ENCODE assay signal across 2 cellular contexts in the genomic region with DNA sequence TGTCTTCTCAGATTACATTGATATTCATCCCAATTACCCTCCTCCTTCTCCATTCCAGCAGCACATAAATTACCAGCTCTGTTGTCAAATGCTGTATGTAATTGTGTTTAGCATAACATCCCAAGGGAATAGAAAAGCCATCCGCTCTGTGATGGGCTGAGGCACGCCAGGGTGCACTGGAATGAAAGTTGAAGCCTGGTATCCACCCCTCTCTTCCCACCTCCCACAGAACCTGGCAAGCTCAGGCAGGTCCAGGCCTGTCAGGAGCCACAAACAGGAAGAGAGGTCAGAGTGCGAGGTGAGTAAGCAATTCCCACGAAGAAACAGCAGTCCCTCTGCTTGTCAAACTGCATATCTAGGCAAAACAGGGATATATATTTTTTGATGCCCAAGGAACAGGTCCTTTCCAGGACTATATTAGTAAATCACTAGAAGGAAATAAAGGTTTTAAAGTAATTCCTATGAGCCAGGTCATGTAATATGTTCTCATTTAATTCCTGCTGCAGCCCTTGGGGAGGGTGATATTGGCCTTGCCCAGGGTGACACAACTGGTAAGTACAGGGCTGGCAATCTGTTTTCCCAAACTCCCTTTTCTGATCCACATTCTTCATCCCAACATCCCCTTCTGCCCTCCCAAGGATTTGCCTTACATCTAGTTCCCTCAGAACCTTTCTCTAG.
TF ChIP-seq lines count a peak whose summit lies in the region.

No MANE protein-coding gene starts in this region.

TF ChIP-seq in WTC11, 78 proteins besides CTCF, POLR2A, EP300 and RAD21 (continues in another document):
- TF ChIP-seq, protein P1, sequence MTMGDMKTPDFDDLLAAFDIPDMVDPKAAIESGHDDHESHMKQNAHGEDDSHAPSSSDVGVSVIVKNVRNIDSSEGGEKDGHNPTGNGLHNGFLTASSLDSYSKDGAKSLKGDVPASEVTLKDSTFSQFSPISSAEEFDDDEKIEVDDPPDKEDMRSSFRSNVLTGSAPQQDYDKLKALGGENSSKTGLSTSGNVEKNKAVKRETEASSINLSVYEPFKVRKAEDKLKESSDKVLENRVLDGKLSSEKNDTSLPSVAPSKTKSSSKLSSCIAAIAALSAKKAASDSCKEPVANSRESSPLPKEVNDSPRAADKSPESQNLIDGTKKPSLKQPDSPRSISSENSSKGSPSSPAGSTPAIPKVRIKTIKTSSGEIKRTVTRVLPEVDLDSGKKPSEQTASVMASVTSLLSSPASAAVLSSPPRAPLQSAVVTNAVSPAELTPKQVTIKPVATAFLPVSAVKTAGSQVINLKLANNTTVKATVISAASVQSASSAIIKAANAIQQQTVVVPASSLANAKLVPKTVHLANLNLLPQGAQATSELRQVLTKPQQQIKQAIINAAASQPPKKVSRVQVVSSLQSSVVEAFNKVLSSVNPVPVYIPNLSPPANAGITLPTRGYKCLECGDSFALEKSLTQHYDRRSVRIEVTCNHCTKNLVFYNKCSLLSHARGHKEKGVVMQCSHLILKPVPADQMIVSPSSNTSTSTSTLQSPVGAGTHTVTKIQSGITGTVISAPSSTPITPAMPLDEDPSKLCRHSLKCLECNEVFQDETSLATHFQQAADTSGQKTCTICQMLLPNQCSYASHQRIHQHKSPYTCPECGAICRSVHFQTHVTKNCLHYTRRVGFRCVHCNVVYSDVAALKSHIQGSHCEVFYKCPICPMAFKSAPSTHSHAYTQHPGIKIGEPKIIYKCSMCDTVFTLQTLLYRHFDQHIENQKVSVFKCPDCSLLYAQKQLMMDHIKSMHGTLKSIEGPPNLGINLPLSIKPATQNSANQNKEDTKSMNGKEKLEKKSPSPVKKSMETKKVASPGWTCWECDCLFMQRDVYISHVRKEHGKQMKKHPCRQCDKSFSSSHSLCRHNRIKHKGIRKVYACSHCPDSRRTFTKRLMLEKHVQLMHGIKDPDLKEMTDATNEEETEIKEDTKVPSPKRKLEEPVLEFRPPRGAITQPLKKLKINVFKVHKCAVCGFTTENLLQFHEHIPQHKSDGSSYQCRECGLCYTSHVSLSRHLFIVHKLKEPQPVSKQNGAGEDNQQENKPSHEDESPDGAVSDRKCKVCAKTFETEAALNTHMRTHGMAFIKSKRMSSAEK (CRISPR knock-in tag; IDR thresholded peaks at IDR 0.05; ENCODE audit: borderline replicate concordance), result no peak
- TF ChIP-seq CREB1 (CRISPR knock-in tag; IDR thresholded peaks at IDR 0.05) (no peak), FOXP1 (CRISPR knock-in tag; IDR thresholded peaks at IDR 0.05; ENCODE audit: borderline replicate concordance) (no peak), RORB (CRISPR knock-in tag; IDR thresholded peaks at IDR 0.05) (no peak), NR3C1 (CRISPR knock-in tag; conservative IDR thresholded peaks at IDR 0.05; ENCODE audit: low read depth) (no peak), KAT7 (CRISPR knock-in tag; IDR thresholded peaks at IDR 0.05; ENCODE audit: borderline replicate concordance) (no peak), FOXJ3 (CRISPR knock-in tag; IDR thresholded peaks at IDR 0.05; ENCODE audit: borderline replicate concordance) (no peak), OVOL2 (CRISPR knock-in tag; IDR thresholded peaks at IDR 0.05; ENCODE audit: borderline replicate concordance) (no peak), ZBTB21 (CRISPR knock-in tag; IDR thresholded peaks at IDR 0.05; ENCODE audit: borderline replicate concordance) (no peak)
- TF ChIP-seq, protein P2, sequence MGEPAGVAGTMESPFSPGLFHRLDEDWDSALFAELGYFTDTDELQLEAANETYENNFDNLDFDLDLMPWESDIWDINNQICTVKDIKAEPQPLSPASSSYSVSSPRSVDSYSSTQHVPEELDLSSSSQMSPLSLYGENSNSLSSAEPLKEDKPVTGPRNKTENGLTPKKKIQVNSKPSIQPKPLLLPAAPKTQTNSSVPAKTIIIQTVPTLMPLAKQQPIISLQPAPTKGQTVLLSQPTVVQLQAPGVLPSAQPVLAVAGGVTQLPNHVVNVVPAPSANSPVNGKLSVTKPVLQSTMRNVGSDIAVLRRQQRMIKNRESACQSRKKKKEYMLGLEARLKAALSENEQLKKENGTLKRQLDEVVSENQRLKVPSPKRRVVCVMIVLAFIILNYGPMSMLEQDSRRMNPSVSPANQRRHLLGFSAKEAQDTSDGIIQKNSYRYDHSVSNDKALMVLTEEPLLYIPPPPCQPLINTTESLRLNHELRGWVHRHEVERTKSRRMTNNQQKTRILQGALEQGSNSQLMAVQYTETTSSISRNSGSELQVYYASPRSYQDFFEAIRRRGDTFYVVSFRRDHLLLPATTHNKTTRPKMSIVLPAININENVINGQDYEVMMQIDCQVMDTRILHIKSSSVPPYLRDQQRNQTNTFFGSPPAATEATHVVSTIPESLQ (CRISPR knock-in tag; IDR thresholded peaks at IDR 0.05), result no peak
- TF ChIP-seq, protein P3, sequence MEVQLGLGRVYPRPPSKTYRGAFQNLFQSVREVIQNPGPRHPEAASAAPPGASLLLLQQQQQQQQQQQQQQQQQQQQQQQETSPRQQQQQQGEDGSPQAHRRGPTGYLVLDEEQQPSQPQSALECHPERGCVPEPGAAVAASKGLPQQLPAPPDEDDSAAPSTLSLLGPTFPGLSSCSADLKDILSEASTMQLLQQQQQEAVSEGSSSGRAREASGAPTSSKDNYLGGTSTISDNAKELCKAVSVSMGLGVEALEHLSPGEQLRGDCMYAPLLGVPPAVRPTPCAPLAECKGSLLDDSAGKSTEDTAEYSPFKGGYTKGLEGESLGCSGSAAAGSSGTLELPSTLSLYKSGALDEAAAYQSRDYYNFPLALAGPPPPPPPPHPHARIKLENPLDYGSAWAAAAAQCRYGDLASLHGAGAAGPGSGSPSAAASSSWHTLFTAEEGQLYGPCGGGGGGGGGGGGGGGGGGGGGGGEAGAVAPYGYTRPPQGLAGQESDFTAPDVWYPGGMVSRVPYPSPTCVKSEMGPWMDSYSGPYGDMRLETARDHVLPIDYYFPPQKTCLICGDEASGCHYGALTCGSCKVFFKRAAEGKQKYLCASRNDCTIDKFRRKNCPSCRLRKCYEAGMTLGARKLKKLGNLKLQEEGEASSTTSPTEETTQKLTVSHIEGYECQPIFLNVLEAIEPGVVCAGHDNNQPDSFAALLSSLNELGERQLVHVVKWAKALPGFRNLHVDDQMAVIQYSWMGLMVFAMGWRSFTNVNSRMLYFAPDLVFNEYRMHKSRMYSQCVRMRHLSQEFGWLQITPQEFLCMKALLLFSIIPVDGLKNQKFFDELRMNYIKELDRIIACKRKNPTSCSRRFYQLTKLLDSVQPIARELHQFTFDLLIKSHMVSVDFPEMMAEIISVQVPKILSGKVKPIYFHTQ (CRISPR knock-in tag; IDR thresholded peaks at IDR 0.05), result no peak
- TF ChIP-seq, protein P4, sequence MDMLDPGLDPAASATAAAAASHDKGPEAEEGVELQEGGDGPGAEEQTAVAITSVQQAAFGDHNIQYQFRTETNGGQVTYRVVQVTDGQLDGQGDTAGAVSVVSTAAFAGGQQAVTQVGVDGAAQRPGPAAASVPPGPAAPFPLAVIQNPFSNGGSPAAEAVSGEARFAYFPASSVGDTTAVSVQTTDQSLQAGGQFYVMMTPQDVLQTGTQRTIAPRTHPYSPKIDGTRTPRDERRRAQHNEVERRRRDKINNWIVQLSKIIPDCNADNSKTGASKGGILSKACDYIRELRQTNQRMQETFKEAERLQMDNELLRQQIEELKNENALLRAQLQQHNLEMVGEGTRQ (CRISPR knock-in tag; IDR thresholded peaks at IDR 0.05), result no peak

TF ChIP-seq in HepG2, 621 proteins besides CTCF, POLR2A, EP300 and RAD21 (continued from another document and continues in another):
- TF ChIP-seq, protein P5, sequence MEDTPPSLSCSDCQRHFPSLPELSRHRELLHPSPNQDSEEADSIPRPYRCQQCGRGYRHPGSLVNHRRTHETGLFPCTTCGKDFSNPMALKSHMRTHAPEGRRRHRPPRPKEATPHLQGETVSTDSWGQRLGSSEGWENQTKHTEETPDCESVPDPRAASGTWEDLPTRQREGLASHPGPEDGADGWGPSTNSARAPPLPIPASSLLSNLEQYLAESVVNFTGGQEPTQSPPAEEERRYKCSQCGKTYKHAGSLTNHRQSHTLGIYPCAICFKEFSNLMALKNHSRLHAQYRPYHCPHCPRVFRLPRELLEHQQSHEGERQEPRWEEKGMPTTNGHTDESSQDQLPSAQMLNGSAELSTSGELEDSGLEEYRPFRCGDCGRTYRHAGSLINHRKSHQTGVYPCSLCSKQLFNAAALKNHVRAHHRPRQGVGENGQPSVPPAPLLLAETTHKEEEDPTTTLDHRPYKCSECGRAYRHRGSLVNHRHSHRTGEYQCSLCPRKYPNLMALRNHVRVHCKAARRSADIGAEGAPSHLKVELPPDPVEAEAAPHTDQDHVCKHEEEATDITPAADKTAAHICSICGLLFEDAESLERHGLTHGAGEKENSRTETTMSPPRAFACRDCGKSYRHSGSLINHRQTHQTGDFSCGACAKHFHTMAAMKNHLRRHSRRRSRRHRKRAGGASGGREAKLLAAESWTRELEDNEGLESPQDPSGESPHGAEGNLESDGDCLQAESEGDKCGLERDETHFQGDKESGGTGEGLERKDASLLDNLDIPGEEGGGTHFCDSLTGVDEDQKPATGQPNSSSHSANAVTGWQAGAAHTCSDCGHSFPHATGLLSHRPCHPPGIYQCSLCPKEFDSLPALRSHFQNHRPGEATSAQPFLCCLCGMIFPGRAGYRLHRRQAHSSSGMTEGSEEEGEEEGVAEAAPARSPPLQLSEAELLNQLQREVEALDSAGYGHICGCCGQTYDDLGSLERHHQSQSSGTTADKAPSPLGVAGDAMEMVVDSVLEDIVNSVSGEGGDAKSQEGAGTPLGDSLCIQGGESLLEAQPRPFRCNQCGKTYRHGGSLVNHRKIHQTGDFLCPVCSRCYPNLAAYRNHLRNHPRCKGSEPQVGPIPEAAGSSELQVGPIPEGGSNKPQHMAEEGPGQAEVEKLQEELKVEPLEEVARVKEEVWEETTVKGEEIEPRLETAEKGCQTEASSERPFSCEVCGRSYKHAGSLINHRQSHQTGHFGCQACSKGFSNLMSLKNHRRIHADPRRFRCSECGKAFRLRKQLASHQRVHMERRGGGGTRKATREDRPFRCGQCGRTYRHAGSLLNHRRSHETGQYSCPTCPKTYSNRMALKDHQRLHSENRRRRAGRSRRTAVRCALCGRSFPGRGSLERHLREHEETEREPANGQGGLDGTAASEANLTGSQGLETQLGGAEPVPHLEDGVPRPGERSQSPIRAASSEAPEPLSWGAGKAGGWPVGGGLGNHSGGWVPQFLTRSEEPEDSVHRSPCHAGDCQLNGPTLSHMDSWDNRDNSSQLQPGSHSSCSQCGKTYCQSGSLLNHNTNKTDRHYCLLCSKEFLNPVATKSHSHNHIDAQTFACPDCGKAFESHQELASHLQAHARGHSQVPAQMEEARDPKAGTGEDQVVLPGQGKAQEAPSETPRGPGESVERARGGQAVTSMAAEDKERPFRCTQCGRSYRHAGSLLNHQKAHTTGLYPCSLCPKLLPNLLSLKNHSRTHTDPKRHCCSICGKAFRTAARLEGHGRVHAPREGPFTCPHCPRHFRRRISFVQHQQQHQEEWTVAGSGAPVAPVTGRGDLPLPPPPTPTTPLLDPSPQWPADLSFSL (CRISPR knock-in tag; IDR thresholded peaks at IDR 0.05), result no peak
- TF ChIP-seq PHF5A (CRISPR knock-in tag; IDR thresholded peaks at IDR 0.05; ENCODE audit: low read depth, unreplicated experiment), result no peak
- no peak for TF ChIP-seq ZEB1 (IDR thresholded peaks at IDR 0.05; ENCODE audit: insufficient replicate concordance, low read depth)
- TF ChIP-seq, protein P6, sequence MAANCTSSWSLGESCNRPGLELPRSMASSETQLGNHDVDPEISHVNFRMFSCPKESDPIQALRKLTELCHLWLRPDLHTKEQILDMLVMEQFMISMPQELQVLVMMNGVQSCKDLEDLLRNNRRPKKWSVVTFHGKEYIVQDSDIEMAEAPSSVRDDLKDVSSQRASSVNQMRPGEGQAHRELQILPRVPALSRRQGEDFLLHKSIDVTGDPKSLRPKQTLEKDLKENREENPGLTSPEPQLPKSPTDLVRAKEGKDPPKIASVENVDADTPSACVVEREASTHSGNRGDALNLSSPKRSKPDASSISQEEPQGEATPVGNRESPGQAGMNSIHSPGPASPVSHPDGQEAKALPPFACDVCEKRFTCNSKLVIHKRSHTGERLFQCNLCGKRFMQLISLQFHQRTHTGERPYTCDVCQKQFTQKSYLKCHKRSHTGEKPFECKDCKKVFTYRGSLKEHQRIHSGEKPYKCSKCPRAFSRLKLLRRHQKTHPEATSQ (CRISPR knock-in tag; IDR thresholded peaks at IDR 0.05; ENCODE audit: borderline replicate concordance), result no peak
- no peak for TF ChIP-seq POLR2AphosphoS5 (IDR thresholded peaks at IDR 0.05; ENCODE audit: low read depth, low read length)
- TF ChIP-seq, protein P7, sequence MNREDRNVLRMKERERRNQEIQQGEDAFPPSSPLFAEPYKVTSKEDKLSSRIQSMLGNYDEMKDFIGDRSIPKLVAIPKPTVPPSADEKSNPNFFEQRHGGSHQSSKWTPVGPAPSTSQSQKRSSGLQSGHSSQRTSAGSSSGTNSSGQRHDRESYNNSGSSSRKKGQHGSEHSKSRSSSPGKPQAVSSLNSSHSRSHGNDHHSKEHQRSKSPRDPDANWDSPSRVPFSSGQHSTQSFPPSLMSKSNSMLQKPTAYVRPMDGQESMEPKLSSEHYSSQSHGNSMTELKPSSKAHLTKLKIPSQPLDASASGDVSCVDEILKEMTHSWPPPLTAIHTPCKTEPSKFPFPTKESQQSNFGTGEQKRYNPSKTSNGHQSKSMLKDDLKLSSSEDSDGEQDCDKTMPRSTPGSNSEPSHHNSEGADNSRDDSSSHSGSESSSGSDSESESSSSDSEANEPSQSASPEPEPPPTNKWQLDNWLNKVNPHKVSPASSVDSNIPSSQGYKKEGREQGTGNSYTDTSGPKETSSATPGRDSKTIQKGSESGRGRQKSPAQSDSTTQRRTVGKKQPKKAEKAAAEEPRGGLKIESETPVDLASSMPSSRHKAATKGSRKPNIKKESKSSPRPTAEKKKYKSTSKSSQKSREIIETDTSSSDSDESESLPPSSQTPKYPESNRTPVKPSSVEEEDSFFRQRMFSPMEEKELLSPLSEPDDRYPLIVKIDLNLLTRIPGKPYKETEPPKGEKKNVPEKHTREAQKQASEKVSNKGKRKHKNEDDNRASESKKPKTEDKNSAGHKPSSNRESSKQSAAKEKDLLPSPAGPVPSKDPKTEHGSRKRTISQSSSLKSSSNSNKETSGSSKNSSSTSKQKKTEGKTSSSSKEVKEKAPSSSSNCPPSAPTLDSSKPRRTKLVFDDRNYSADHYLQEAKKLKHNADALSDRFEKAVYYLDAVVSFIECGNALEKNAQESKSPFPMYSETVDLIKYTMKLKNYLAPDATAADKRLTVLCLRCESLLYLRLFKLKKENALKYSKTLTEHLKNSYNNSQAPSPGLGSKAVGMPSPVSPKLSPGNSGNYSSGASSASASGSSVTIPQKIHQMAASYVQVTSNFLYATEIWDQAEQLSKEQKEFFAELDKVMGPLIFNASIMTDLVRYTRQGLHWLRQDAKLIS (CRISPR knock-in tag; IDR thresholded peaks at IDR 0.05), result no peak
- TF ChIP-seq CC2D1A (CRISPR knock-in tag; IDR thresholded peaks at IDR 0.05), result no peak
- TF ChIP-seq GABPA (IDR thresholded peaks at IDR 0.05; ENCODE audit: low read depth, low read length), result no peak
- peak; percentile 59 for TF ChIP-seq GABPA (CRISPR knock-in tag; IDR thresholded peaks at IDR 0.05; ENCODE audit: low read depth)
- peak; percentile 50; the same call in 1 of the 2 replicates for TF ChIP-seq GABPB1 (CRISPR knock-in tag; IDR thresholded peaks at IDR 0.05)
- TF ChIP-seq KMT2A (CRISPR knock-in tag; IDR thresholded peaks at IDR 0.05), result no peak
- TF ChIP-seq EED (CRISPR knock-in tag; IDR thresholded peaks at IDR 0.05), result no peak
